9 cellular contexts compared by ENCODE assay signal in genomic region chrX:20217279-20217678, GRCh38. TPM values are rescaled to one million over a fixed set of nuclear protein-coding genes. Genes with fewer than 3 reads are reported as not detected.
DNase-seq lines count a peak whose midpoint lies in the region; ATAC-seq, FAIRE-seq and TF ChIP-seq lines count a peak whose summit lies in the region.
"Had no signal": no experiment of that assay in that cellular context is flagged by ENCODE, and none has a peak within 500 bp of the region (broad histone marks: within the 10 kb centered on the region; RNA-seq: fewer than 3 reads in every experiment).

No MANE protein-coding gene starts in this region.

- peak; percentile 14 to 22 for DNase-seq in AML-193 (lab: John Stamatoyannopoulos, UW)
- peak; percentile 58 for DNase-seq in HT1080 (ENCODE audit: low read depth)
- no peak for DNase-seq in keratinocyte (ENCODE audit: low read depth, low spot score)
- DNase-seq in anterior cingulate cortex (lab: John Stamatoyannopoulos, UW), result no peak
- DNase-seq in left colon, result no peak
- DNase-seq in adrenal gland, result no peak
- DNase-seq in activated naive CD4-positive, alpha-beta T cell treated with anti-CD3 and anti-CD28 coated beads for 36 hours, result no peak
- DNase-seq: testis had no signal

- no peaks in the 10 kb centered on the region for H3K9me3 Mint-ChIP-seq in activated naive CD4-positive, alpha-beta T cell treated with anti-CD3 and anti-CD28 coated beads for 36 hours

- no peaks in the 10 kb centered on the region for H4K20me1 ChIP-seq in keratinocyte (ENCODE audit: control insufficient read depth, extremely low read depth, insufficient read depth, low read length)

- no peak overlapping the region for H3K9ac ChIP-seq in keratinocyte (ENCODE audit: control insufficient read depth, extremely low read depth, insufficient read depth, low read length)

- H3K79me2 ChIP-seq in keratinocyte (ENCODE audit: control insufficient read depth, insufficient read depth, low read length), result peaks cover 2% of the 10 kb centered on the region

- H3K4me1 Mint-ChIP-seq in activated naive CD4-positive, alpha-beta T cell treated with anti-CD3 and anti-CD28 coated beads for 36 hours (ENCODE audit: low read depth), result peaks cover 53% of the 10 kb centered on the region

- H3K27me3 ChIP-seq in keratinocyte (ENCODE audit: control insufficient read depth, extremely low read depth, insufficient read depth, low read length) (no peaks in the 10 kb centered on the region), adrenal gland (no peaks in the 10 kb centered on the region)
- H3K27me3 ChIP-seq: testis had no signal

- CTCF ChIA-PET in activated naive CD4-positive, alpha-beta T cell treated with anti-CD3 and anti-CD28 coated beads for 36 hours (lab: Charles Lee), result no interaction called here

- H3K9me3 ChIP-seq in keratinocyte (ENCODE audit: control insufficient read depth, low read depth, low read length) (no peaks in the 10 kb centered on the region), adrenal gland (replicated peaks in 1 of 3) (no peaks in the 10 kb centered on the region)
- H3K9me3 ChIP-seq: testis had no signal

- H3K4me2 ChIP-seq in keratinocyte (ENCODE audit: control insufficient read depth, extremely low read depth, insufficient read depth, low read depth, low read length), result peak overlapping the region; percentile 36

- no peaks in the 10 kb centered on the region for H3K36me3 ChIP-seq in keratinocyte (ENCODE audit: control insufficient read depth in 2 of 2, extremely low read depth in 1 of 2, insufficient read depth in 2 of 2, low read length in 2 of 2)
- H3K36me3 ChIP-seq in adrenal gland (replicated peaks in 1 of 2), result no peaks in the 10 kb centered on the region

- H3K27me3 Mint-ChIP-seq in activated naive CD4-positive, alpha-beta T cell treated with anti-CD3 and anti-CD28 coated beads for 36 hours (ENCODE audit: low read depth), result no peaks in the 10 kb centered on the region

- H3K27ac Mint-ChIP-seq in activated naive CD4-positive, alpha-beta T cell treated with anti-CD3 and anti-CD28 coated beads for 36 hours, result no peak overlapping the region

- dilution Hi-C loops in keratinocyte (cut with MboI; ENCODE audit: extremely low pct_ligation_motif_present, low sequenced_read_pairs), result no loop called here

- WGBS in adrenal gland, 4 donors, result 3 to 46% (median 22%) methylated on average over 1 of the region's 1 CpG

- H2AFZ ChIP-seq in keratinocyte (ENCODE audit: control insufficient read depth, low read length), result no peak overlapping the region

- H3K4me1 ChIP-seq in keratinocyte (ENCODE audit: control insufficient read depth, extremely low read depth, insufficient read depth, low read length) (peaks cover 7% of the 10 kb centered on the region), adrenal gland (replicated peaks in 1 of 2) (peaks cover 0 to 4% of the 10 kb centered on the region in 2 donors)
- H3K4me1 ChIP-seq: testis had no signal

- H3K9me1 ChIP-seq in keratinocyte (ENCODE audit: control insufficient read depth, extremely low read depth, insufficient read depth, low read length), result no peaks in the 10 kb centered on the region

- no peak for TF ChIP-seq POLR2A in adrenal gland (IDR thresholded peaks at IDR 0.05)

- ATAC-seq in left colon, result no peak

- no peak overlapping the region for H3K4me3 ChIP-seq in keratinocyte (ENCODE audit: control insufficient read depth in 2 of 3, extremely low read depth in 1 of 3, insufficient read depth in 2 of 3, low read depth in 1 of 3, low read length in 3 of 3)
- H3K4me3 ChIP-seq in adrenal gland, result no peak overlapping the region
- H3K4me3 ChIP-seq: testis had no signal

- no peak overlapping the region for H3K4me3 Mint-ChIP-seq in activated naive CD4-positive, alpha-beta T cell treated with anti-CD3 and anti-CD28 coated beads for 36 hours

- intact Hi-C loops in left colon (cut with DNase I, micrococcal nuclease) (no loop called here), adrenal gland (cut with DNase I) (no loop called here)
- intact Hi-C loops in activated naive CD4-positive, alpha-beta T cell treated with anti-CD3 and anti-CD28 coated beads for 36 hours (cut with micrococcal nuclease), result loop anchor here (5.0 kb wide), 1 partner anchor 35 kb away; no protein-coding TSS in a partner anchor

- TF ChIP-seq CTCF in VCaP (conservative IDR thresholded peaks at IDR 0.05) (no peak), keratinocyte (optimal IDR thresholded peaks at IDR 0.05 in 1 of 3, IDR thresholded peaks at IDR 0.05 in 1 of 3, conservative IDR thresholded peaks at IDR 0.05 in 1 of 3; ENCODE audit: extremely low read depth in 1 of 3, insufficient read depth in 2 of 3, low read length in 3 of 3) (no peak), adrenal gland (IDR thresholded peaks at IDR 0.05) (no peak)

- H3K36me3 Mint-ChIP-seq in activated naive CD4-positive, alpha-beta T cell treated with anti-CD3 and anti-CD28 coated beads for 36 hours (ENCODE audit: low read depth), result no peaks in the 10 kb centered on the region

- H3K27ac ChIP-seq in VCaP (peak overlapping the region; percentile 26; the same call in 1 of the 2 replicates), keratinocyte (ENCODE audit: control insufficient read depth, insufficient read depth, low read length) (no peak overlapping the region), adrenal gland (peak overlapping the region in 1 of 5 donors; percentile 23)

- no peak for FAIRE-seq in keratinocyte (lab: Jason Lieb, UNC)

RNA-seq across cellular contexts. Expression of gene RPS6KA3, which starts 49.4 kb away (rescaled TPM):
- total RNA-seq in HT1080 (2014; rRNA removed; shearing (Covaris generic)), result 19.6 and 24.4 TPM in 2 replicates
- polyA plus RNA-seq in HT1080 (2015; cell fraction: cytosol; rRNA removed), result 23.7 and 29.2 TPM in 2 replicates
- polyA plus RNA-seq in HT1080 (2015; cell fraction: nucleus; rRNA removed), result 22.6 and 23.6 TPM in 2 replicates
- polyA plus RNA-seq in keratinocyte (25.0 to 32.1 TPM (median 25.0 TPM) in 3 replicates), adrenal gland (10 to 100 TPM in 1 of 3 donors, 1 to 10 TPM in 2; 6.2 to 34.6 (median 8.2) TPM)
- polyA plus RNA-seq in keratinocyte (2011; ENCODE audit: low read depth), result 8.6 TPM
- 16.3 and 32.7 TPM in 2 replicates for polyA plus RNA-seq in keratinocyte (2011; cell fraction: cytosol; rRNA removed)
- 25.5 and 29.3 TPM in 2 replicates for polyA plus RNA-seq in keratinocyte (2011; cell fraction: nucleus; rRNA removed)
- 16.6 and 21.1 TPM in 2 replicates for polyA plus RNA-seq in keratinocyte (2012; ENCODE audit: low replicate concordance)
- 7.1 to 42.9 TPM (median 36.1 TPM) in 3 replicates for polyA minus RNA-seq in keratinocyte
- 23.2 TPM for polyA minus RNA-seq in keratinocyte (2011; cell fraction: cytosol; rRNA and poly(A)+ RNA removed)
- 15.3 and 35.7 TPM in 2 replicates for polyA minus RNA-seq in keratinocyte (2011; cell fraction: nucleus; rRNA and poly(A)+ RNA removed)
- total RNA-seq in left colon (10 to 100 TPM; 88.6 to 93.7 TPM), adrenal gland (10 to 100 TPM; 27.8 to 41.9 (median 38.1) TPM)
- total RNA-seq in activated naive CD4-positive, alpha-beta T cell treated with anti-CD3 and anti-CD28 coated beads for 36 hours, result 10 to 100 TPM; 27.7 to 27.9 TPM

Comparison
In these comparisons a context has a peak if more than half of its experiments do, and no peak if none do; other contexts are left out.
1. DNase-seq: peak in AML-193 (2 of 2) and HT1080 (single experiment); none in keratinocyte (single experiment), anterior cingulate cortex (0 of 58), left colon (0 of 2), adrenal gland (0 of 7) and activated naive CD4-positive, alpha-beta T cell treated with anti-CD3 and anti-CD28 coated beads for 36 hours (single experiment).